In the genomic region with DNA sequence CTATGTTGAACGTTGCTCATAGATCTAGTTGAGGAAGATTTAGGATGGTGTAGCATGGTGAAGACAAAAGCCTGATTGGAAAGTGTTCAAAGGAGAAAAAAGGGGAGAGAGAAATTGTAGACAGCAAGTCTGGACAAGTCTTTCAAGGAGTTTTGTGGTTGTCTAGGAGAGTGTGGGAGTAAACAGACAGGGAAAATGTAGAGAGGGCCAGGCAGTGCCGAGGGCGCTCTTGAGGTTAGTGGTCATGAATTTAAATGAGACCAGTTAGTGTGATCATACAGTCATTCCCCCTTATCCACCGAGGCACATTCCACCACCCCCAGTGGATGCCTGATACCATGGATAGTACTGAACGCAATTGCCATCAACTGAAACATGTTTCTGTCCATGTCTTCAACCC, we compare ENCODE assay signal across 15 cellular contexts. TPM values are rescaled to one million over a fixed set of nuclear protein-coding genes. Genes with fewer than 3 reads are reported as not detected.
DNase-seq lines count a peak whose midpoint lies in the region; ATAC-seq and TF ChIP-seq lines count a peak whose summit lies in the region.
"Had no signal": no experiment of that assay in that cellular context is flagged by ENCODE, and none has a peak within 500 bp of the region (broad histone marks: within the 10 kb centered on the region; RNA-seq: fewer than 3 reads in every experiment).

No MANE protein-coding gene starts in this region.

- H3K4me3 ChIP-seq in IMR-90 (ENCODE audit: insufficient read depth, low read depth, low read length), result no peak overlapping the region
- H3K4me3 ChIP-seq in astrocyte of the cerebellum (ENCODE audit: low read depth, low read length), result no peak overlapping the region
- no peak overlapping the region for H3K4me3 ChIP-seq in esophagus muscularis mucosa
- H3K4me3 ChIP-seq: hepatocyte had no signal

- peak overlapping the region; percentile 65 for H2BK20ac ChIP-seq in IMR-90 (ENCODE audit: low read depth, low read length)

- H3K4me3 Mint-ChIP-seq in activated CD4-positive, alpha-beta T cell treated with anti-CD3 and anti-CD28 coated beads for 36 hours, result no peak overlapping the region
- H3K4me3 Mint-ChIP-seq: natural killer cell had no signal

- H2BK120ac ChIP-seq in IMR-90 (ENCODE audit: low read depth, low read length), result peak overlapping the region; percentile 30; the same call in 1 of the 2 replicates

- intact Hi-C loops in IMR-90 (cut with micrococcal nuclease), result no loop called here
- intact Hi-C loops in activated CD4-positive, alpha-beta T cell treated with anti-CD3 and anti-CD28 coated beads for 36 hours (cut with DNase I, micrococcal nuclease), result no loop called here
- intact Hi-C loops in esophagus muscularis mucosa (cut with DNase I), result no loop called here
- intact Hi-C loops in posterior vena cava (cut with DNase I), result loop anchor here in 1 of 2 donors (10.0 kb wide), 1 partner anchor 174 kb away; no protein-coding TSS in a partner anchor

- peaks cover 54 to 84% of the 10 kb centered on the region in 2 experiments for H3K79me1 ChIP-seq in IMR-90 (ENCODE audit: low read depth in 1 of 2, low read length in 2 of 2)

- dilution Hi-C loops in IMR-90 (cut with HindIII; ENCODE audit: low sequenced_read_pairs, unreplicated experiment), result no loop called here

- H3K4me1 ChIP-seq in IMR-90 (ENCODE audit: control insufficient read depth, insufficient read depth, low read length), result peaks cover 20% of the 10 kb centered on the region
- peaks cover 41 to 90% (median 65%) of the 10 kb centered on the region in 4 donors for H3K4me1 ChIP-seq in esophagus muscularis mucosa

- H3K9me1 ChIP-seq in IMR-90 (ENCODE audit: insufficient read depth, low read length), result peaks cover 20% of the 10 kb centered on the region

- TF ChIP-seq CTCF in IMR-90 (conservative IDR thresholded peaks at IDR 0.05; ENCODE audit: low read depth, low read length) (no peak), astrocyte of the cerebellum (IDR thresholded peaks at IDR 0.05; ENCODE audit: low read depth, low read length, missing control alignments) (no peak), esophagus muscularis mucosa (IDR thresholded peaks at IDR 0.05) (no peak)

- no peak for TF ChIP-seq POLR2A in IMR-90 (IDR thresholded peaks at IDR 0.05; ENCODE audit: low read depth, low read length)
- TF ChIP-seq POLR2A in esophagus muscularis mucosa (IDR thresholded peaks at IDR 0.05; ENCODE audit: low read depth), result no peak

- TF ChIP-seq RAD21 in IMR-90 (IDR thresholded peaks at IDR 0.05; ENCODE audit: low read length), result no peak

- TF ChIP-seq EP300 in esophagus muscularis mucosa (IDR thresholded peaks at IDR 0.05), result no peak

- peak overlapping the region; percentile 25 for H2BK5ac ChIP-seq in IMR-90 (ENCODE audit: low read depth, low read length, poor library complexity, severe bottlenecking)

- H4K8ac ChIP-seq in IMR-90 (ENCODE audit: low read depth in 2 of 2, low read length in 2 of 2), result peak overlapping the region in 1 of 2 experiments; percentile 3; a peak in 1 of 4 replicates

- CTCF ChIA-PET in IMR-90 (lab: Yijun Ruan, JAX), result interaction anchor here (0.5 kb wide), 1 partner anchor 45 kb away, joined by 3 read pairs; no protein-coding TSS in a partner anchor
- CTCF ChIA-PET in activated CD4-positive, alpha-beta T cell treated with anti-CD3 and anti-CD28 coated beads for 36 hours (lab: Charles Lee), result no interaction called here

- 0 out of 3 replicates have a peak overlapping the region, but pooled peaks have one; percentile 11 for H2BK15ac ChIP-seq in IMR-90 (ENCODE audit: low read depth, low read length)

- no peaks in the 10 kb centered on the region for H3K9me3 Mint-ChIP-seq in activated CD4-positive, alpha-beta T cell treated with anti-CD3 and anti-CD28 coated beads for 36 hours (ENCODE audit: low read depth)
- H3K9me3 Mint-ChIP-seq: natural killer cell had no signal

- no peaks in the 10 kb centered on the region for H3K4me1 Mint-ChIP-seq in activated CD4-positive, alpha-beta T cell treated with anti-CD3 and anti-CD28 coated beads for 36 hours
- H3K4me1 Mint-ChIP-seq: natural killer cell had no signal

- H4K20me1 ChIP-seq in IMR-90 (ENCODE audit: insufficient read depth, low read length), result peaks cover 25% of the 10 kb centered on the region

- H3K27me3 Mint-ChIP-seq in activated CD4-positive, alpha-beta T cell treated with anti-CD3 and anti-CD28 coated beads for 36 hours, result peaks cover 13% of the 10 kb centered on the region

- no peak overlapping the region for H3K9ac ChIP-seq in IMR-90 (ENCODE audit: low read depth, low read length)
- H3K9ac ChIP-seq: KMS-11 had no signal

- no peak for ATAC-seq in IMR-90 (ENCODE audit: low read depth)
- no peak for ATAC-seq in activated CD4-positive, alpha-beta T cell treated with anti-CD3 and anti-CD28 coated beads for 36 hours
- ATAC-seq: natural killer cell had no signal

- POLR2A ChIA-PET in IMR-90 (lab: Charles Lee; ENCODE audit: unreplicated experiment), result no interaction called here
- POLR2A ChIA-PET in activated CD4-positive, alpha-beta T cell treated with anti-CD3 and anti-CD28 coated beads for 36 hours (lab: Charles Lee), result no interaction called here

- 0 out of 2 replicates have a peak overlapping the region, but pooled peaks have one; percentile 12 for H3K14ac ChIP-seq in IMR-90 (replicated peaks; ENCODE audit: low read depth, low read length)

- H2AFZ ChIP-seq in IMR-90 (replicated peaks; ENCODE audit: low read length, poor library complexity), result no peak overlapping the region
- H2AFZ ChIP-seq: hepatocyte had no signal

- no peak overlapping the region for H3K56ac ChIP-seq in IMR-90 (ENCODE audit: extremely low read depth, insufficient read depth, low read length)

- H3K27ac ChIP-seq in IMR-90 (ENCODE audit: insufficient read depth, low read length) (no peak overlapping the region), esophagus muscularis mucosa (replicated peaks in 1 of 4) (no peak overlapping the region)
- H3K27ac ChIP-seq: hepatocyte, KMS-11 had no signal

- DNase-seq in IMR-90 (no peak), astrocyte of the cerebellum (ENCODE audit: low read depth) (peak; percentile 71), islet precursor cell (peak; percentile 75), renal cortical epithelial cell (ENCODE audit: low read depth) (peak; percentile 63), esophagus muscularis mucosa (ENCODE audit: extremely low spot score) (no peak), posterior vena cava (ENCODE audit: low spot score) (no peak)
- no peak for DNase-seq in activated CD4-positive, alpha-beta T cell treated with anti-CD3 and anti-CD28 coated beads for 36 hours
- DNase-seq in central memory CD4-positive, alpha-beta T cell, result no peak
- DNase-seq: activated CD4-positive, alpha-beta T cell treated with anti-CD3 and anti-CD28 coated beads for 1 hour; activated gamma-delta T cell; natural killer cell; NCI-H510A; SIG-M5 had no signal

- no peaks in the 10 kb centered on the region for H3K27me3 ChIP-seq in IMR-90 (ENCODE audit: control insufficient read depth, insufficient read depth, low read length)
- H3K27me3 ChIP-seq in esophagus muscularis mucosa, result no peaks in the 10 kb centered on the region
- H3K27me3 ChIP-seq: hepatocyte had no signal

- H3K36me3 Mint-ChIP-seq in activated CD4-positive, alpha-beta T cell treated with anti-CD3 and anti-CD28 coated beads for 36 hours (ENCODE audit: low read depth), result no peaks in the 10 kb centered on the region
- H3K36me3 Mint-ChIP-seq: natural killer cell had no signal

- no TSS peak for BruUV-seq in IMR-90 (replicated peaks; lab: Mats Ljungman, UMichigan)

- peak overlapping the region; percentile 65 for H3K18ac ChIP-seq in IMR-90 (ENCODE audit: low read depth, low read length)

- peak overlapping the region; percentile 13; the same call in 1 of the 2 replicates for H2AK5ac ChIP-seq in IMR-90 (ENCODE audit: low read depth, low read length)

- no peak overlapping the region for H2AK9ac ChIP-seq in IMR-90 (replicated peaks; ENCODE audit: low read depth, low read length, poor library complexity)

- H3K9me3 ChIP-seq in IMR-90 (ENCODE audit: control insufficient read depth, insufficient read depth, low read length) (no peaks in the 10 kb centered on the region), esophagus muscularis mucosa (no peaks in the 10 kb centered on the region)

- in situ Hi-C loops in IMR-90 (cut with MboI; ENCODE audit: low sequenced_read_pairs), result no loop called here
- in situ Hi-C loops in astrocyte of the cerebellum (cut with HindIII; ENCODE audit: low sequenced_read_pairs), result no loop called here

- H3K4me2 ChIP-seq in IMR-90 (ENCODE audit: low read depth, low read length), result no peak overlapping the region
- H3K4me2 ChIP-seq: hepatocyte, KMS-11 had no signal

- H3K23ac ChIP-seq in IMR-90 (ENCODE audit: low read depth, low read length), result 0 out of 2 replicates have a peak overlapping the region, but pooled peaks have one; percentile 17

- H4K5ac ChIP-seq in IMR-90 (ENCODE audit: low read depth, low read length), result no peak overlapping the region; the same call in 1 of the 2 replicates

- H3K27ac Mint-ChIP-seq in activated CD4-positive, alpha-beta T cell treated with anti-CD3 and anti-CD28 coated beads for 36 hours, result no peak overlapping the region
- H3K27ac Mint-ChIP-seq: natural killer cell had no signal

- H3K36me3 ChIP-seq in IMR-90 (ENCODE audit: control insufficient read depth, insufficient read depth, low read length) (no peaks in the 10 kb centered on the region), esophagus muscularis mucosa (no peaks in the 10 kb centered on the region)

- peak overlapping the region; percentile 8; the same call in 1 of the 2 replicates for H4K91ac ChIP-seq in IMR-90 (ENCODE audit: insufficient read depth, low read depth, low read length)

- WGBS in IMR-90 (ENCODE audit: extremely low coverage in 2 of 2, insufficient read length in 1 of 2), 2 experiments, result 100% methylated on average over 2 of the region's 5 CpGs; no CpG with 5 or more reads in 1 of the 2 experiments
- 82% methylated on average over 5 of the region's 5 CpGs for WGBS in esophagus muscularis mucosa

- peak overlapping the region; percentile 37; the same call in 1 of the 2 replicates for H3K4ac ChIP-seq in IMR-90 (ENCODE audit: low read depth, low read length)

TF ChIP-seq in IMR-90, 13 proteins besides CTCF, POLR2A, EP300 and RAD21 (continues in another document):
- TF ChIP-seq SMC3 (IDR thresholded peaks at IDR 0.05; ENCODE audit: low read depth, low read length) (no peak), FOS (IDR thresholded peaks at IDR 0.05; ENCODE audit: low read depth, low read length) (no peak), BHLHE40 (IDR thresholded peaks at IDR 0.05; ENCODE audit: low read depth, low read length) (no peak), RFX5 (IDR thresholded peaks at IDR 0.05; ENCODE audit: low read depth, low read length) (no peak), CEBPB (IDR thresholded peaks at IDR 0.05; ENCODE audit: low read depth, low read length) (no peak), NFE2L2 (IDR thresholded peaks at IDR 0.05; ENCODE audit: low read depth, low read length) (no peak)

RNA-seq across cellular contexts. Expression of a gene that starts 18.5 kb away (rescaled TPM):
- total RNA-seq in IMR-90 (2012; rRNA removed), result 5.0 and 5.4 TPM in 2 replicates
- polyA plus RNA-seq in IMR-90 (2012; rRNA removed), result 2.8 and 3.9 TPM in 2 replicates
- 0.21 and 0.57 TPM in 2 replicates for polyA plus RNA-seq in IMR-90 (2012; cell fraction: cytosol; rRNA removed)
- polyA plus RNA-seq in IMR-90 (2012; cell fraction: nucleus; rRNA removed; ENCODE audit: low replicate concordance), result 3.5 and 19.4 TPM in 2 replicates
- 4.0 and 13.5 TPM in 2 replicates for total RNA-seq in renal cortical epithelial cell
- total RNA-seq in activated CD4-positive, alpha-beta T cell treated with anti-CD3 and anti-CD28 coated beads for 36 hours, result not detected
- total RNA-seq in esophagus muscularis mucosa, result 10 to 100 TPM; 10.8 to 23.5 (median 14.3) TPM
- 1 to 10 TPM; 6.7 to 9.2 TPM for total RNA-seq in posterior vena cava
- total RNA-seq: natural killer cell had no signal

Comparison
In these comparisons a context has a peak if more than half of its experiments do, and no peak if none do; other contexts are left out.
1. DNase-seq: peak in astrocyte of the cerebellum (single experiment), islet precursor cell (single experiment) and renal cortical epithelial cell (single experiment); none in IMR-90 (single experiment), activated CD4-positive, alpha-beta T cell treated with anti-CD3 and anti-CD28 coated beads for 36 hours (single experiment), esophagus muscularis mucosa (single experiment), central memory CD4-positive, alpha-beta T cell (single experiment) and posterior vena cava (single experiment).